Comparison of ENCODE assay signal across 24 cellular contexts in the genomic region with DNA sequence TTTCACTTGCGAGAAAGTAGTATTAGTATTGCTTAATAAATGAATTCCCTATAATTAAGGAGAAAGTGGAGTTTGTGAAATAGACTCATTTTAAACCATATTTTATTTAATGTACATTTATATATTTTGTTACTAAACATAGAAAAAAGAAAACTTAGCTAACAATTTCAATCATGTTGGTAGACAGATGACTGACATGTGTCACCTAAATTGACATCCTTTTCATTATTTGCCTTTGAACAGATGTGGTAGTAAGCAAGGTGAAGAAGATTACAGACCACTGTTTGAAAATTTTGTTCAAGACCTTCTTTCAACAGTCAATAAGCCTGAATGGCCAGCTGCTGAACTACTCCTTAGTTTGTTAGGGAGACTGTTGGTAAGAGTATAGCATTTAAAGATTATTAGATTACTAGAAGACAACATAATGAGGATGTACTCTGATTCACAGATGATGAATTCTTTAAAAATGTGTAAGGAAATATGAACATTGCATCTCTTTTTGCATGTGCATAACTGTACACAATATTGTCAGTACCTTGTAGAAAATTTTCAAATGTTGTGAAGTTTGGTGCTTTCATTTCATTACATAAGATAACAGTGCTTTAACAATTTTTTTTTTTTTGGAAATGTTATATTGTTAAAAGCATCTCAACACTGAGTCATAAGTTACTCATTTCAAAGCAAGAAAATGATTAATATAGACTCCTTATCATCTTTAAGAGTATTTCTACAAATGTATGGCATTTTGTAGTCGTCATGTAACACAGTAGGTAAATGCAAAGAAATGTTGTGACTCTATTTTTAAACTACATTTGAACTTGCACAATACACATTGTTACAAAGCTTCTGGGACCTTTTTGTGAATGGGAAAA.
DNase-seq lines count a peak whose midpoint lies in the region; TF ChIP-seq lines count a peak whose summit lies in the region.
"Had no signal": no experiment of that assay in that cellular context is flagged by ENCODE, and none has a peak within 500 bp of the region (broad histone marks: within the 10 kb centered on the region; RNA-seq: fewer than 3 reads in every experiment).

No MANE protein-coding gene starts in this region.

- H3K27me3 ChIP-seq in mammary epithelial cell (ENCODE audit: insufficient read depth, low read length) (no peaks in the 10 kb centered on the region), SK-N-SH (ENCODE audit: insufficient read depth) (no peaks in the 10 kb centered on the region)
- H3K27me3 ChIP-seq: transverse colon had no signal

- no peak overlapping the region for H2AFZ ChIP-seq in mammary epithelial cell (ENCODE audit: low read depth, low read length)
- H2AFZ ChIP-seq in SK-N-SH (ENCODE audit: low read depth): no peak overlapping the region

- TF ChIP-seq CTCF in mammary epithelial cell (conservative IDR thresholded peaks at IDR 0.05 in 1 of 2, IDR thresholded peaks at IDR 0.05 in 1 of 2; ENCODE audit: extremely low read depth in 1 of 2, insufficient read depth in 1 of 2, low read depth in 1 of 2, low read length in 2 of 2) (no peak), MCF 10A (IDR thresholded peaks at IDR 0.05; ENCODE audit: unreplicated experiment) (no peak), SK-N-SH (IDR thresholded peaks at IDR 0.05) (no peak), GM10248 (IDR thresholded peaks at IDR 0.05; ENCODE audit: control extremely low read depth, extremely low read depth, low read depth, missing control alignments) (no peak)

- dilution Hi-C loops in mammary epithelial cell (cut with HindIII; ENCODE audit: low sequenced_read_pairs): no loop called here

- POLR2A ChIA-PET in MCF 10A (lab: Yijun Ruan, JAX): no interaction called here
- POLR2A ChIA-PET in SK-N-SH (lab: Yijun Ruan, JAX): no interaction called here
- POLR2A ChIA-PET in GM10248 (lab: Yijun Ruan, JAX): no interaction called here

- H4K20me1 ChIP-seq in mammary epithelial cell (ENCODE audit: insufficient read depth, low read length) (no peaks in the 10 kb centered on the region), SK-N-SH (ENCODE audit: insufficient read depth) (no peaks in the 10 kb centered on the region; the same call in 1 of the 2 replicates)

- no peak overlapping the region for H3K4me3 ChIP-seq in mammary epithelial cell (replicated peaks in 1 of 3; ENCODE audit: insufficient read depth in 1 of 3, low read depth in 2 of 3, low read length in 3 of 3)
- H3K4me3 ChIP-seq in SK-N-SH (ENCODE audit: low read depth in 2 of 2, low read length in 1 of 2): no peak overlapping the region
- H3K4me3 ChIP-seq: transverse colon had no signal

- H3K27ac ChIP-seq in mammary epithelial cell (ENCODE audit: insufficient read depth, low read depth, low read length): no peak overlapping the region
- H3K27ac ChIP-seq in SK-N-SH (ENCODE audit: low read depth in 2 of 2, low read length in 1 of 2): peak overlapping the region in 1 of 2 experiments; percentile 74; a peak in 2 of 4 replicates
- H3K27ac ChIP-seq: transverse colon had no signal

- no peak for TF ChIP-seq RAD21 in SK-N-SH (IDR thresholded peaks at IDR 0.05; ENCODE audit: low read length)

- no TSS peak for BruUV-seq in mammary epithelial cell (replicated peaks; lab: Mats Ljungman, UMichigan)
- BruUV-seq in MCF 10A (replicated peaks; lab: Mats Ljungman, UMichigan): no TSS peak

- peaks cover 69% of the 10 kb centered on the region for H3K36me3 Mint-ChIP-seq in MCF 10A (ENCODE audit: insufficient read depth, unreplicated experiment)

- peaks cover 38% of the 10 kb centered on the region for H3F3A ChIP-seq in SK-N-SH (replicated peaks; ENCODE audit: insufficient read depth)

- H3K79me2 ChIP-seq in mammary epithelial cell (ENCODE audit: insufficient read depth, low read length) (no peaks in the 10 kb centered on the region), SK-N-SH (ENCODE audit: insufficient read depth) (no peaks in the 10 kb centered on the region)

- H3K9me2 ChIP-seq in SK-N-SH: no peaks in the 10 kb centered on the region

- H3K36me3 ChIP-seq in mammary epithelial cell (ENCODE audit: insufficient read depth, low read length) (peaks cover 23% of the 10 kb centered on the region), SK-N-SH (replicated peaks in 1 of 2; ENCODE audit: control insufficient read depth in 1 of 2, insufficient read depth in 2 of 2, low read length in 1 of 2) (peaks cover 49 to 58% of the 10 kb centered on the region in 2 experiments)

- H3K9ac ChIP-seq in mammary epithelial cell (ENCODE audit: insufficient read depth, low read length): no peak overlapping the region
- no peak overlapping the region; the same call in 1 of the 2 replicates for H3K9ac ChIP-seq in SK-N-SH

- H3K27me3 Mint-ChIP-seq in MCF 10A (ENCODE audit: insufficient read depth, unreplicated experiment): no peaks in the 10 kb centered on the region
- H3K27me3 Mint-ChIP-seq: activated CD8-positive, alpha-beta memory T cell treated with anti-CD3 and anti-CD28 coated beads, Interleukin-2, amount 10 ng/mL, durations not matched to agents 7 days and 5 days; IgD-negative memory B cell had no signal

- H3K4me1 ChIP-seq in mammary epithelial cell (ENCODE audit: insufficient read depth, low read length) (no peaks in the 10 kb centered on the region), SK-N-SH (ENCODE audit: control insufficient read depth in 1 of 2, insufficient read depth in 2 of 2, low read depth in 1 of 2, low read length in 1 of 2) (peaks cover 0 to 14% of the 10 kb centered on the region in 2 experiments; a peak in 3 of 4 replicates)
- H3K4me1 ChIP-seq: transverse colon had no signal

- no peak overlapping the region for H3K27ac Mint-ChIP-seq in MCF 10A (ENCODE audit: low read depth, unreplicated experiment)
- H3K27ac Mint-ChIP-seq: activated CD8-positive, alpha-beta memory T cell treated with anti-CD3 and anti-CD28 coated beads, Interleukin-2, amount 10 ng/mL, durations not matched to agents 7 days and 5 days; CD8-positive, alpha-beta T cell; endodermal cell; H9; IgD-negative memory B cell; T-helper 2 cell treated with Interferon-gamma antibody and Interleukin-4, amounts not matched to agents 5 μg/mL and 100 μg/mL, for 36 hours had no signal

- H3K9me3 ChIP-seq in mammary epithelial cell (replicated peaks; ENCODE audit: insufficient read depth, low read length) (no peaks in the 10 kb centered on the region), SK-N-SH (no peaks in the 10 kb centered on the region)
- H3K9me3 ChIP-seq: transverse colon had no signal

- intact Hi-C loops in mammary epithelial cell (cut with micrococcal nuclease) (no loop called here), MCF 10A (cut with micrococcal nuclease) (no loop called here)

- 90% methylated on average over 2 of the region's 2 CpGs for WGBS in mammary epithelial cell (ENCODE audit: low coverage, missing lambda C conversion rate)
- WGBS in SK-N-SH (ENCODE audit: low lambda C conversion rate): 61% methylated on average over 2 of the region's 2 CpGs

- no peaks in the 10 kb centered on the region for H3K9me3 Mint-ChIP-seq in MCF 10A (ENCODE audit: unreplicated experiment)
- H3K9me3 Mint-ChIP-seq: CD8-positive, alpha-beta T cell; IgD-negative memory B cell; T-helper 2 cell treated with Interferon-gamma antibody and Interleukin-4, amounts not matched to agents 5 μg/mL and 100 μg/mL, for 36 hours had no signal

- H3K4me2 ChIP-seq in mammary epithelial cell (ENCODE audit: insufficient read depth, low read depth, low read length): no peak overlapping the region
- peak overlapping the region; percentile 46 for H3K4me2 ChIP-seq in SK-N-SH

- no peaks in the 10 kb centered on the region for H3K4me1 Mint-ChIP-seq in MCF 10A (ENCODE audit: insufficient read depth, unreplicated experiment)
- H3K4me1 Mint-ChIP-seq: activated CD8-positive, alpha-beta memory T cell treated with anti-CD3 and anti-CD28 coated beads, Interleukin-2, amount 10 ng/mL, durations not matched to agents 7 days and 5 days; endodermal cell; H9; IgD-negative memory B cell had no signal

- in situ Hi-C loops in mammary epithelial cell (cut with MboI; ENCODE audit: low sequenced_read_pairs in 2 of 2): no loop called here

- DNase-seq in mammary epithelial cell: peak; percentile 12
- no peak for DNase-seq in MCF 10A (ENCODE audit: unreplicated experiment)
- DNase-seq in SK-N-SH: peak; percentile 3
- peak; percentile 6 for DNase-seq in fibroblast of gingiva (ENCODE audit: low read depth)
- no peak for DNase-seq in RPMI8226
- DNase-seq in KG1 (lab: John Stamatoyannopoulos, UW): no peak
- no peak for DNase-seq in NCI-H2196 treated with DMSO at 0.1 percent for 48 hours (lab: John Stamatoyannopoulos, UW; ENCODE audit: unreplicated experiment)
- no peak for DNase-seq in GM10248 (ENCODE audit: extremely low spot score)
- DNase-seq: activated CD8-positive, alpha-beta memory T cell treated with anti-CD3 and anti-CD28 coated beads, Interleukin-2, amount 10 ng/mL, durations not matched to agents 7 days and 5 days; activated gamma-delta T cell; anterior cingulate cortex; CD8-positive, alpha-beta T cell; DND-41; endodermal cell; H9; left ventricle myocardium superior; NCI-H2029; occipital lobe; right cardiac atrium; SIG-M5; stimulated activated naive CD4-positive, alpha-beta T cell treated with Interleukin-2 at 50 U/mL for 16 hours; transverse colon had no signal

- CTCF ChIA-PET in mammary epithelial cell (lab: Charles Lee; ENCODE audit: low non-redundant PET): no interaction called here
- CTCF ChIA-PET in MCF 10A (lab: Yijun Ruan, JAX): interaction anchor here (0.6 to 1.3 kb wide), 2 partner anchors 11 to 1458 kb away, joined by 3 to 4 read pairs; no protein-coding TSS in a partner anchor
- CTCF ChIA-PET in SK-N-SH (lab: Yijun Ruan, JAX): interaction anchor here (0.6 to 1.8 kb wide), 3 partner anchors 9 to 66 kb away, joined by 3 to 6 read pairs (median 5); no protein-coding TSS in a partner anchor
- CTCF ChIA-PET in GM10248 (lab: Yijun Ruan, JAX): interaction anchor here (1.5 kb wide), 1 partner anchor 287 kb away, joined by 3 read pairs; no protein-coding TSS in a partner anchor

- no peak overlapping the region for H3K4me3 Mint-ChIP-seq in MCF 10A (ENCODE audit: unreplicated experiment)
- H3K4me3 Mint-ChIP-seq: activated CD8-positive, alpha-beta memory T cell treated with anti-CD3 and anti-CD28 coated beads, Interleukin-2, amount 10 ng/mL, durations not matched to agents 7 days and 5 days; CD8-positive, alpha-beta T cell; endodermal cell; H9; T-helper 2 cell treated with Interferon-gamma antibody and Interleukin-4, amounts not matched to agents 5 μg/mL and 100 μg/mL, for 36 hours had no signal

- TF ChIP-seq EP300 in SK-N-SH (IDR thresholded peaks at IDR 0.05; ENCODE audit: borderline replicate concordance in 1 of 2, low read depth in 1 of 2, low read length in 1 of 2): no peak

TF ChIP-seq in SK-N-SH, 30 proteins besides CTCF, POLR2A, EP300 and RAD21 (continues in another document):
- peak; percentile 52; the same call in 1 of the 2 replicates for TF ChIP-seq FOSL2 (IDR thresholded peaks at IDR 0.05; ENCODE audit: borderline replicate concordance, low read depth)
- TF ChIP-seq TAF1 (IDR thresholded peaks at IDR 0.05; ENCODE audit: borderline replicate concordance, low read depth, low read length): no peak
- 0 out of 2 replicates have a peak, but pooled peaks have one; percentile 12 for TF ChIP-seq FOXM1 (IDR thresholded peaks at IDR 0.05; ENCODE audit: low read depth)

Comparison
In these comparisons a context has a peak if more than half of its experiments do, and no peak if none do; other contexts are left out.
1. DNase-seq: peak in mammary epithelial cell (single experiment), SK-N-SH (single experiment) and fibroblast of gingiva (single experiment); none in MCF 10A (single experiment), RPMI8226 (single experiment), KG1 (single experiment), NCI-H2196 treated with DMSO at 0.1 percent for 48 hours (single experiment) and GM10248 (single experiment).